24 cellular contexts compared by ENCODE assay signal in the genomic region with DNA sequence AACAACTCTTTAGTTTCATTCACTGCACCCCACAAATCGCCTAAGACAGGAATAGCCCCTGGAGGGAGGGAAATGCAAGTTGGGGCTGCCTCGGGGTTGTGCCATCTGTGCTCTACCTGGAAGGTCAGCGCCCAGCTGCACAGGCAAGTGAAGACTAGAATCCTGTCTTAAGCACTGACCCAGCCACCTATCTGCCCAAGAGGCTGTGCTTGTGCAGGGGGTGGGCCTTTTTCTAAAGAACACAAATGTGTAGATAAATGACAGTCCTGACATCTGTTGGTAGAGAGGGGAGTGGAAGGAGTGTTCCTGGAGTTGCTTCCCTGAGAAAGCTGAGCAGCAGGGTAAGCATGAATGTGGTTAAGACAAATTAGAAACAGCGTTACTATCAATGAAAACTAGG.
"Had no signal": no experiment of that assay in that cellular context is flagged by ENCODE, and none has a peak within 500 bp of the region (broad histone marks: within the 10 kb centered on the region; RNA-seq: fewer than 3 reads in every experiment).

No MANE protein-coding gene starts in this region.

- DNase-seq: activated B cell treated with CpG ODN at 0.5 μM for 24 hours; activated CD4-positive, alpha-beta memory T cell treated with anti-CD3 and anti-CD28 coated beads for 36 hours; activated CD4-positive, alpha-beta T cell treated with anti-CD3 and anti-CD28 coated beads, Interleukin-2, amount 10 ng/mL, durations not matched to agents 7 days and 5 days; activated CD8-positive, alpha-beta memory T cell treated with anti-CD3 and anti-CD28 coated beads for 24 hours; activated effector memory CD4-positive, alpha-beta T cell treated with anti-CD3 and anti-CD28 coated beads, Interleukin-2, amount 50 U/mL, for 16 hours; activated naive CD4-positive, alpha-beta T cell treated with Interleukin-2 at 50 U/mL for 16 hours; activated naive CD8-positive, alpha-beta T cell treated with anti-CD3 and anti-CD28 coated beads, Interleukin-2, amount 50 U/mL, for 24 hours; activated T-cell treated with anti-CD3 and anti-CD28 coated beads, Interleukin-2, amount 50 U/mL, for 4 hours; amniotic stem cell; body of pancreas; NCI-H1092; NCI-H1417; NCI-H1694 treated with DMSO at 0.1 percent for 48 hours; NCI-H2081; NCI-H446; PC-3; SIG-M5; T-helper 17 cell; T-helper 9 cell had no signal

- H3K27me3 ChIP-seq: ascending aorta, body of pancreas had no signal

- H3K4me3 Mint-ChIP-seq: activated B cell treated with CpG ODN at 0.5 μM for 24 hours; activated CD4-positive, alpha-beta memory T cell treated with anti-CD3 and anti-CD28 coated beads for 36 hours; activated CD4-positive, alpha-beta T cell treated with anti-CD3 and anti-CD28 coated beads, Interleukin-2, amount 10 ng/mL, durations not matched to agents 7 days and 5 days; activated naive CD8-positive, alpha-beta T cell treated with anti-CD3 and anti-CD28 coated beads, Interleukin-2, amount 50 U/mL, for 24 hours; activated T-cell treated with anti-CD3 and anti-CD28 coated beads, Interleukin-2, amount 50 U/mL, for 4 hours; central memory CD8-positive, alpha-beta T cell; T-helper 17 cell had no signal

- H3K27ac Mint-ChIP-seq: activated B cell treated with CpG ODN at 0.5 μM for 24 hours; activated CD4-positive, alpha-beta memory T cell treated with anti-CD3 and anti-CD28 coated beads for 36 hours; activated CD4-positive, alpha-beta T cell treated with anti-CD3 and anti-CD28 coated beads, Interleukin-2, amount 10 ng/mL, durations not matched to agents 7 days and 5 days; activated naive CD4-positive, alpha-beta T cell treated with anti-CD3 and anti-CD28 coated beads, Interleukin-2, amount 50 U/mL, for 72 hours; activated naive CD8-positive, alpha-beta T cell treated with anti-CD3 and anti-CD28 coated beads, Interleukin-2, amount 50 U/mL, for 24 hours; T-helper 17 cell had no signal

- FAIRE-seq: bronchial epithelial cell had no signal

- H3K4me2 ChIP-seq: KMS-11 had no signal

- ATAC-seq: activated naive CD4-positive, alpha-beta T cell treated with anti-CD3 and anti-CD28 coated beads, Interleukin-2, amount 50 U/mL, for 72 hours; activated naive CD8-positive, alpha-beta T cell treated with anti-CD3 and anti-CD28 coated beads, Interleukin-2, amount 50 U/mL, for 24 hours; activated T-cell treated with anti-CD3 and anti-CD28 coated beads, Interleukin-2, amount 50 U/mL, for 4 hours; body of pancreas; PC-3; T-helper 17 cell had no signal

- H3K9ac ChIP-seq: KMS-11 had no signal

- H3K4me3 ChIP-seq: ascending aorta, body of pancreas had no signal

- H3K9me3 ChIP-seq: body of pancreas had no signal

- H3K4me1 ChIP-seq: ascending aorta, body of pancreas had no signal

- H3K27me3 Mint-ChIP-seq: activated B cell treated with CpG ODN at 0.5 μM for 24 hours; activated CD4-positive, alpha-beta memory T cell treated with anti-CD3 and anti-CD28 coated beads for 36 hours; activated CD4-positive, alpha-beta T cell treated with anti-CD3 and anti-CD28 coated beads, Interleukin-2, amount 10 ng/mL, durations not matched to agents 7 days and 5 days; activated naive CD8-positive, alpha-beta T cell treated with anti-CD3 and anti-CD28 coated beads, Interleukin-2, amount 50 U/mL, for 24 hours; central memory CD8-positive, alpha-beta T cell; T-helper 17 cell had no signal

- H3K4me1 Mint-ChIP-seq: activated B cell treated with CpG ODN at 0.5 μM for 24 hours; central memory CD8-positive, alpha-beta T cell; T-helper 17 cell had no signal

- H3K27ac ChIP-seq: ascending aorta, body of pancreas, KMS-11 had no signal
